8 cellular contexts compared by ENCODE assay signal in the genomic region with DNA sequence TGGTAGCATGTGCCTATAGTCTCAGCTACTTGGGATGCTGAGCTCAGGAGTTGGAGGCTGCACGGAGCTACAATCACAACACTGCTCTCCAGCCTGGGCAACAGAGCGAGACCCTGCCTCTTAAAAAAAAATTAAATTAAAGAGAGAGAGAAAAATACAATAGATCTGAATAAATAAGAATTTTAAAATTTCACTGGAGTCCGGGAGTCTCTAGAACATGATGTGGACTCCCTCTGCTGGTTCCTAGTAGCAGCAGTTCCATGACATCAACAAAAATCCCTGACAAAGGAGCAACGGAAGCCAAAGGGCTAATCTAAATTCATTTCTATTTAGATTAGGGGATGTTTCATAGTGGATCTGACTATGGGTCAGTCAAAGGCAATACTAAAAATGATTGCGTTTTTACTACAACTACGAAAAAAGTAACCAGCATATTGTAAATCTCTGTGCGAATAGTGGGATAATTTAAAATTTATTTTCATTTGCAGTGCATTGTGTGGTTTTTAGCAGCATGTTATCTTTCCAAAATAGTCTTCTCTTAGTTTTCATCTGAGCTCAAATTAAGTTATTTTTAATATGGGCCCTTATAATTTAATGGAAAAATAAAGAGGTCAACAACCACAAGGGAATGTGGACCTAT. TPM values are rescaled to one million over a fixed set of nuclear protein-coding genes. Genes with fewer than 3 reads are reported as not detected.
DNase-seq lines count a peak whose midpoint lies in the region; ATAC-seq, FAIRE-seq and TF ChIP-seq lines count a peak whose summit lies in the region.

No MANE protein-coding gene starts in this region.

- TF ChIP-seq EP300 in GM12878 (IDR thresholded peaks at IDR 0.05; ENCODE audit: borderline replicate concordance in 1 of 2, control insufficient read depth in 1 of 2, low read depth in 2 of 2, low read length in 2 of 2), result no peak
- no peak for TF ChIP-seq EP300 in HepG2 (IDR thresholded peaks at IDR 0.05; ENCODE audit: low read depth in 2 of 2, low read length in 2 of 2)
- no peak for TF ChIP-seq EP300 in HepG2 (CRISPR knock-in tag; IDR thresholded peaks at IDR 0.05; ENCODE audit: borderline replicate concordance)

- no peaks in the 10 kb centered on the region for H3K9me3 Mint-ChIP-seq in activated CD4-positive, alpha-beta memory T cell treated with anti-CD3 and anti-CD28 coated beads, Interleukin-2, amount 10 ng/mL, durations not matched to agents 7 days and 5 days
- no peaks in the 10 kb centered on the region for H3K9me3 Mint-ChIP-seq in CD4-positive, alpha-beta T cell

- 91% methylated on average over 7 of the region's 7 CpGs for whole genome bisulfite sequencing in GM12878 (ENCODE audit: insufficient coverage, insufficient replicate concordance, low lambda C conversion rate, missing lambda C conversion rate)
- 77% methylated on average over 7 of the region's 7 CpGs for WGBS in HepG2 (ENCODE audit: low lambda C conversion rate)

- RAD21 ChIA-PET in GM12878 (lab: Charles Lee; ENCODE audit: unreplicated experiment), result interaction anchor here (0.7 to 1.4 kb wide), 3 partner anchors 221 to 370 kb away, joined by 3 read pairs; no protein-coding TSS in a partner anchor

- in situ Hi-C loops in KBM-7 (cut with MboI; ENCODE audit: low pct_unique_long_range_greater_than_20kb, low sequenced_read_pairs), result loop anchor here (25.0 kb wide), 1 partner anchor 624 kb away; no protein-coding TSS in a partner anchor
- in situ Hi-C loops in GM12878 (cut with MboI), result no loop called here
- in situ Hi-C loops in HepG2 (cut with HindIII; ENCODE audit: extremely low pct_ligation_motif_present, low pct_unique_long_range_greater_than_20kb), result loop anchor here (25.0 kb wide), 2 partner anchors 224 to 624 kb away; a partner anchor contains a TSS

- H3K4me3 ChIP-seq in GM12878, result no peak overlapping the region
- H3K4me3 ChIP-seq in HepG2 (replicated peaks in 1 of 3; ENCODE audit: insufficient read depth in 1 of 3, low read depth in 2 of 3, low read length in 3 of 3), result no peak overlapping the region
- no peak overlapping the region for H3K4me3 ChIP-seq in vagina

- H3K27me3 ChIP-seq in GM12878 (replicated peaks in 1 of 2; ENCODE audit: control insufficient read depth in 2 of 2, insufficient read depth in 2 of 2, low read length in 1 of 2) (no peaks in the 10 kb centered on the region), HepG2 (ENCODE audit: control insufficient read depth in 1 of 2, insufficient read depth in 2 of 2, low read length in 2 of 2) (no peaks in the 10 kb centered on the region), vagina (no peaks in the 10 kb centered on the region)
- H3K27me3 ChIP-seq in CD4-positive, alpha-beta T cell (ENCODE audit: control insufficient read depth, insufficient read depth, low read length), result no peaks in the 10 kb centered on the region

- intact Hi-C loops in GM12878 (cut with micrococcal nuclease; ENCODE audit: unreplicated experiment) (loop anchor here (10.0 kb wide), 1 partner anchor 616 kb away; no protein-coding TSS in a partner anchor), HepG2 (cut with micrococcal nuclease; ENCODE audit: unreplicated experiment) (loop anchor here (5.0 to 10.0 kb wide), 2 partner anchors 269 to 326 kb away; a partner anchor contains a TSS), vagina (cut with DNase I) (no loop called here)
- intact Hi-C loops in CD4-positive, alpha-beta T cell (cut with DNase I, micrococcal nuclease), result no loop called here

- POLR2A ChIA-PET in GM12878 (lab: Charles Lee) (interaction anchor here (1.4 kb wide), 1 partner anchor 19 kb away, joined by 3 read pairs; no protein-coding TSS in a partner anchor), HepG2 (lab: Yijun Ruan, JAX) (no interaction called here)
- POLR2A ChIA-PET in activated CD4-positive, alpha-beta memory T cell treated with anti-CD3 and anti-CD28 coated beads, Interleukin-2, amount 10 ng/mL, durations not matched to agents 7 days and 5 days (lab: Charles Lee), result no interaction called here
- POLR2A ChIA-PET in CD4-positive, alpha-beta T cell (lab: Charles Lee), result no interaction called here

- no peaks in the 10 kb centered on the region; the same call in 1 of the 2 replicates for H3K4me1 ChIP-seq in GM12878 (ENCODE audit: control insufficient read depth, insufficient read depth, low read length)
- H3K4me1 ChIP-seq in HepG2 (ENCODE audit: insufficient read depth, low read length), result peaks cover 8% of the 10 kb centered on the region
- H3K4me1 ChIP-seq in vagina, result peaks cover 4% of the 10 kb centered on the region

- H3K27me3 Mint-ChIP-seq in activated CD4-positive, alpha-beta memory T cell treated with anti-CD3 and anti-CD28 coated beads, Interleukin-2, amount 10 ng/mL, durations not matched to agents 7 days and 5 days, result no peaks in the 10 kb centered on the region
- no peaks in the 10 kb centered on the region for H3K27me3 Mint-ChIP-seq in CD4-positive, alpha-beta T cell

- peaks cover 26% of the 10 kb centered on the region for H3K4me1 Mint-ChIP-seq in activated CD4-positive, alpha-beta memory T cell treated with anti-CD3 and anti-CD28 coated beads, Interleukin-2, amount 10 ng/mL, durations not matched to agents 7 days and 5 days
- peaks cover 54% of the 10 kb centered on the region for H3K4me1 Mint-ChIP-seq in CD4-positive, alpha-beta T cell (ENCODE audit: low read depth)

- H3K4me2 ChIP-seq in GM12878 (ENCODE audit: control insufficient read depth, insufficient read depth), result no peak overlapping the region
- no peak overlapping the region for H3K4me2 ChIP-seq in HepG2 (ENCODE audit: low read depth, low read length)

- no peaks in the 10 kb centered on the region for H4K20me1 ChIP-seq in GM12878 (ENCODE audit: control insufficient read depth, insufficient read depth)
- H4K20me1 ChIP-seq in HepG2 (ENCODE audit: insufficient read depth, low read length), result no peaks in the 10 kb centered on the region; the same call in 1 of the 2 replicates

- peak; percentile 54 for TF ChIP-seq RAD21 in GM12878 (IDR thresholded peaks at IDR 0.05; ENCODE audit: insufficient read depth, low read depth, low read length)
- TF ChIP-seq RAD21 in HepG2 (CRISPR knock-in tag; IDR thresholded peaks at IDR 0.05), result no peak

- TF ChIP-seq CTCF in GM12878 (IDR thresholded peaks at IDR 0.05 in 2 of 3, conservative IDR thresholded peaks at IDR 0.05 in 1 of 3; ENCODE audit: control insufficient read depth in 2 of 3, extremely low read depth in 1 of 3, insufficient read depth in 1 of 3, low read depth in 3 of 3, low read length in 3 of 3) (peak; percentile 30 to 37 (median 31); a peak in 3 of 6 replicates), HepG2 (CRISPR knock-in tag; IDR thresholded peaks at IDR 0.05) (peak; percentile 54), vagina (IDR thresholded peaks at IDR 0.05) (no peak)
- TF ChIP-seq CTCF in CD4-positive, alpha-beta T cell (IDR thresholded peaks at IDR 0.05), result no peak

- H2AFZ ChIP-seq in GM12878 (ENCODE audit: control insufficient read depth, low read depth, low read length), result no peak overlapping the region
- no peak overlapping the region for H2AFZ ChIP-seq in HepG2 (ENCODE audit: low read length)

- H3K4me3 Mint-ChIP-seq in activated CD4-positive, alpha-beta memory T cell treated with anti-CD3 and anti-CD28 coated beads, Interleukin-2, amount 10 ng/mL, durations not matched to agents 7 days and 5 days, result no peak overlapping the region
- H3K4me3 Mint-ChIP-seq in CD4-positive, alpha-beta T cell, result no peak overlapping the region

- DNase-seq in COLO829 (ENCODE audit: low spot score) (peak; percentile 41), KBM-7 (peak; percentile 37), GM12878 (ENCODE audit: low read depth, low spot score) (no peak), HepG2 (ENCODE audit: low spot score) (peak; percentile 44), NCI-H345 (lab: John Stamatoyannopoulos, UW) (no peak), vagina (ENCODE audit: extremely low spot score in 2 of 2) (no peak)
- DNase-seq in activated CD4-positive, alpha-beta memory T cell treated with anti-CD3 and anti-CD28 coated beads, Interleukin-2, amount 10 ng/mL, durations not matched to agents 7 days and 5 days, result no peak
- no peak for DNase-seq in CD4-positive, alpha-beta T cell

- H3K9me3 ChIP-seq in GM12878 (replicated peaks; ENCODE audit: control insufficient read depth, insufficient read depth, low read length) (no peaks in the 10 kb centered on the region), HepG2 (ENCODE audit: low read length) (no peaks in the 10 kb centered on the region), vagina (no peaks in the 10 kb centered on the region)
- H3K9me3 ChIP-seq in CD4-positive, alpha-beta T cell (ENCODE audit: control insufficient read depth, low read length), result no peaks in the 10 kb centered on the region

- no peak overlapping the region for H3K9ac ChIP-seq in GM12878 (ENCODE audit: control insufficient read depth, insufficient read depth, low read length)
- no peak overlapping the region for H3K9ac ChIP-seq in HepG2 (ENCODE audit: insufficient read depth, low read depth, low read length)

- CTCF ChIA-PET in GM12878 (lab: Yijun Ruan, JAX) (interaction anchor here (0.6 to 1.8 kb wide), 5 partner anchors 11 to 617 kb away, joined by 3 to 12 read pairs (median 3); no protein-coding TSS in a partner anchor), HepG2 (lab: Yijun Ruan, JAX; ENCODE audit: low intra/inter-chr PET ratio, low total read pairs) (interaction anchor here (1.4 to 1.7 kb wide), 2 partner anchors 81 to 268 kb away, joined by 4 to 5 read pairs; no protein-coding TSS in a partner anchor)
- CTCF ChIA-PET in activated CD4-positive, alpha-beta memory T cell treated with anti-CD3 and anti-CD28 coated beads, Interleukin-2, amount 10 ng/mL, durations not matched to agents 7 days and 5 days (lab: Charles Lee), result interaction anchor here (1.0 to 1.5 kb wide), 2 partner anchors 82 to 331 kb away, joined by 3 to 4 read pairs; a partner anchor contains a TSS
- CTCF ChIA-PET in CD4-positive, alpha-beta T cell (lab: Charles Lee), result interaction anchor here (1.1 to 1.5 kb wide), 2 partner anchors 20 to 82 kb away, joined by 4 read pairs; no protein-coding TSS in a partner anchor

- FAIRE-seq in GM12878 (lab: Jason Lieb, UNC), result no peak
- no peak for FAIRE-seq in HepG2 (lab: Jason Lieb, UNC)

- SMC1A ChIA-PET in GM12878 (lab: Charles Lee; ENCODE audit: uncharacterized antibody, unreplicated experiment), result interaction anchor here (0.8 to 1.3 kb wide), 6 partner anchors 9 to 627 kb away, joined by 3 to 4 read pairs (median 3); no protein-coding TSS in a partner anchor

- ATAC-seq in GM12878 (no peak), HepG2 (no peak; the same call in 2 of the 3 replicates)
- no peak for ATAC-seq in CD4-positive, alpha-beta T cell (ENCODE audit: poor library complexity)

- TF ChIP-seq POLR2A in GM12878 (IDR thresholded peaks at IDR 0.05; ENCODE audit: low read depth, low read length) (no peak), HepG2 (IDR thresholded peaks at IDR 0.05; ENCODE audit: insufficient read depth in 1 of 2, low read depth in 2 of 2, low read length in 2 of 2) (no peak), vagina (IDR thresholded peaks at IDR 0.05) (no peak)

- H3K27ac ChIP-seq in GM12878 (ENCODE audit: control insufficient read depth, insufficient read depth) (no peak overlapping the region), HepG2 (ENCODE audit: extremely low read length, insufficient read depth, low read length) (no peak overlapping the region), vagina (no peak overlapping the region)
- H3K27ac ChIP-seq in CD4-positive, alpha-beta T cell (ENCODE audit: low read depth, low read length), result no peak overlapping the region

- peaks cover 0 to 3% of the 10 kb centered on the region in 2 experiments; a peak in 1 of 4 replicates for H3K36me3 ChIP-seq in GM12878 (ENCODE audit: control insufficient read depth in 2 of 2, insufficient read depth in 2 of 2, low read length in 1 of 2)
- H3K36me3 ChIP-seq in HepG2 (replicated peaks in 1 of 2; ENCODE audit: control insufficient read depth in 1 of 2, insufficient read depth in 2 of 2, low read length in 2 of 2), result peaks cover 3 to 9% of the 10 kb centered on the region in 2 experiments; a peak in 3 of 5 replicates
- H3K36me3 ChIP-seq in vagina, result peaks cover 0 to 4% of the 10 kb centered on the region in 2 donors

- peaks cover 6% of the 10 kb centered on the region for H3K79me2 ChIP-seq in GM12878 (ENCODE audit: control insufficient read depth, insufficient read depth, low read length)
- H3K79me2 ChIP-seq in HepG2 (ENCODE audit: insufficient read depth, low read length), result peaks cover 29% of the 10 kb centered on the region

- no peak overlapping the region for H3K27ac Mint-ChIP-seq in activated CD4-positive, alpha-beta memory T cell treated with anti-CD3 and anti-CD28 coated beads, Interleukin-2, amount 10 ng/mL, durations not matched to agents 7 days and 5 days
- no peak overlapping the region for H3K27ac Mint-ChIP-seq in CD4-positive, alpha-beta T cell

- BruUV-seq in GM12878 (replicated peaks; lab: Mats Ljungman, UMichigan) (no TSS peak), HepG2 (replicated peaks; lab: Mats Ljungman, UMichigan) (no TSS peak)

- H3K36me3 Mint-ChIP-seq in activated CD4-positive, alpha-beta memory T cell treated with anti-CD3 and anti-CD28 coated beads, Interleukin-2, amount 10 ng/mL, durations not matched to agents 7 days and 5 days (ENCODE audit: low read depth), result peaks cover 30% of the 10 kb centered on the region
- H3K36me3 Mint-ChIP-seq in CD4-positive, alpha-beta T cell (ENCODE audit: low read depth), result peaks cover 72% of the 10 kb centered on the region

RNA-seq across cellular contexts. Expression of a gene that starts 6.7 kb away (rescaled TPM):
- total RNA-seq in GM12878 (2013; cell fraction: nucleolus; rRNA removed), result 9.5 and 11.1 TPM in 2 replicates
- total RNA-seq in GM12878 (2014; rRNA removed) (19.9 and 24.2 TPM in 2 replicates), GM12878 (2014; rRNA removed; fragmentation: Illumina TruSeq; extraction: Trizol) (27.3 and 29.7 TPM in 2 replicates), GM12878 (2021) (31.1 and 31.7 TPM in 2 replicates), HepG2 (2016; rRNA removed; fragmentation: Illumina TruSeq; extraction: Trizol) (28.6 and 42.0 TPM in 2 replicates), vagina (19.9 TPM)
- 12.8 TPM for polyA plus RNA-seq in GM12878 (2011; ENCODE audit: low read depth)
- polyA plus RNA-seq in GM12878 (2011; rRNA removed) (42.1 and 56.6 TPM in 2 replicates), GM12878 (2014; fragmentation: Illumina TruSeq; extraction: Trizol) (33.3 and 37.2 TPM in 2 replicates), GM12878 (2014; fragmentation: Nextera tagmentation; extraction: Ambion mirVana) (10 to 100 TPM; 61.2 to 66.5 TPM), GM12878 (2014; rRNA removed) (17.3 and 18.9 TPM in 2 replicates), GM12878 (2016; fragmentation: Nextera tagmentation; extraction: Ambion mirVana) (10 to 100 TPM; 48.5 to 53.1 TPM), HepG2 (2011; rRNA removed) (9.4 and 13.6 TPM in 2 replicates)
- 13.4 and 15.4 TPM in 2 replicates for polyA plus RNA-seq in GM12878 (2011; cell fraction: cytosol; rRNA removed)
- 7.3 and 8.5 TPM in 2 replicates for polyA plus RNA-seq in GM12878 (2011; cell fraction: nucleus; rRNA removed)
- polyA plus RNA-seq in GM12878 (2012), result 14.0 and 16.5 TPM in 2 replicates
- 13.0 and 30.0 TPM in 2 replicates for polyA minus RNA-seq in GM12878 (2011; rRNA and poly(A)+ RNA removed)
- 4.9 and 6.0 TPM in 2 replicates for polyA minus RNA-seq in GM12878 (2011; cell fraction: cytosol; rRNA and poly(A)+ RNA removed)
- polyA minus RNA-seq in GM12878 (2011; cell fraction: nucleus; rRNA and poly(A)+ RNA removed), result 1.3 and 5.8 TPM in 2 replicates
- total RNA-seq in HepG2 (2016; cell fraction: cytosol; rRNA removed; fragmentation: Illumina TruSeq; extraction: Trizol; ENCODE audit: low read depth), result 5.6 and 7.9 TPM in 2 replicates
- 27.9 and 47.6 TPM in 2 replicates for total RNA-seq in HepG2 (2016; cell fraction: insoluble cytoplasmic fraction; rRNA removed; fragmentation: Illumina TruSeq; extraction: Trizol)
- total RNA-seq in HepG2 (2016; cell fraction: membrane; rRNA removed; fragmentation: Illumina TruSeq; extraction: Trizol), result 14.2 and 16.6 TPM in 2 replicates
- total RNA-seq in HepG2 (2016; cell fraction: nucleus; rRNA removed; fragmentation: Illumina TruSeq; extraction: Trizol), result 10.3 and 11.5 TPM in 2 replicates
- 5.2 and 7.7 TPM in 2 replicates for polyA plus RNA-seq in HepG2 (2011; cell fraction: cytosol; rRNA removed)
- polyA plus RNA-seq in HepG2 (2011; cell fraction: nucleus; rRNA removed), result 1.6 and 1.7 TPM in 2 replicates
- 9.3 and 10.7 TPM in 2 replicates for polyA plus RNA-seq in HepG2 (2012)
- polyA plus RNA-seq in HepG2 (2016; cell fraction: cytosol; fragmentation: Illumina TruSeq; extraction: Trizol; ENCODE audit: low read depth), result 5.3 and 8.1 TPM in 2 replicates
- 47.7 and 48.3 TPM in 2 replicates for polyA plus RNA-seq in HepG2 (2016; cell fraction: insoluble cytoplasmic fraction; fragmentation: Illumina TruSeq; extraction: Trizol; ENCODE audit: low read depth)
- polyA plus RNA-seq in HepG2 (2016; cell fraction: membrane; fragmentation: Illumina TruSeq; extraction: Trizol; ENCODE audit: low read depth), result 10.6 and 11.9 TPM in 2 replicates
- polyA plus RNA-seq in HepG2 (2016; cell fraction: nucleus; fragmentation: Illumina TruSeq; extraction: Trizol; ENCODE audit: insufficient read depth, low read depth), result 16.8 and 18.8 TPM in 2 replicates
- polyA minus RNA-seq in HepG2 (2011; rRNA and poly(A)+ RNA removed; ENCODE audit: low replicate concordance), result 9.8 and 17.0 TPM in 2 replicates
- polyA minus RNA-seq in HepG2 (2011; cell fraction: cytosol; rRNA and poly(A)+ RNA removed), result 7.9 and 9.6 TPM in 2 replicates
- 6.8 and 7.8 TPM in 2 replicates for polyA minus RNA-seq in HepG2 (2011; cell fraction: nucleus; rRNA and poly(A)+ RNA removed)
- total RNA-seq in activated CD4-positive, alpha-beta memory T cell treated with anti-CD3 and anti-CD28 coated beads, Interleukin-2, amount 10 ng/mL, durations not matched to agents 7 days and 5 days, result 10 to 100 TPM; 36.1 to 38.1 TPM
- total RNA-seq in CD4-positive, alpha-beta T cell, result 1 to 10 TPM; 7.8 to 9.1 TPM

RNA-seq across cellular contexts. Expression of a gene that starts 39.4 kb away (rescaled TPM):
- total RNA-seq in GM12878 (2013; cell fraction: nucleolus; rRNA removed), result 2.5 and 2.8 TPM in 2 replicates
- total RNA-seq in GM12878 (2014; rRNA removed) (2.7 and 2.8 TPM in 2 replicates), GM12878 (2014; rRNA removed; fragmentation: Illumina TruSeq; extraction: Trizol) (3.5 and 3.7 TPM in 2 replicates), GM12878 (2021) (3.6 and 4.0 TPM in 2 replicates), HepG2 (2016; rRNA removed; fragmentation: Illumina TruSeq; extraction: Trizol) (12.4 and 18.9 TPM in 2 replicates), vagina (7.9 TPM)
- 3.6 TPM for polyA plus RNA-seq in GM12878 (2011; ENCODE audit: low read depth)
- polyA plus RNA-seq in GM12878 (2011; rRNA removed) (0.73 and 0.84 TPM in 2 replicates), GM12878 (2014; fragmentation: Illumina TruSeq; extraction: Trizol) (3.5 and 3.9 TPM in 2 replicates), GM12878 (2014; fragmentation: Nextera tagmentation; extraction: Ambion mirVana) (under 1 TPM; 0.55 to 0.72 TPM), GM12878 (2014; rRNA removed) (2.1 and 2.9 TPM in 2 replicates), GM12878 (2016; fragmentation: Nextera tagmentation; extraction: Ambion mirVana) (under 1 TPM; 0.53 to 0.71 TPM), HepG2 (2011; rRNA removed) (4.4 TPM in 2 replicates)
- polyA plus RNA-seq in GM12878 (2011; cell fraction: cytosol; rRNA removed), result 0.55 and 0.70 TPM in 2 replicates
- polyA plus RNA-seq in GM12878 (2011; cell fraction: nucleus; rRNA removed), result 0.76 and 1.0 TPM in 2 replicates
- polyA plus RNA-seq in GM12878 (2012), result 3.4 and 3.9 TPM in 2 replicates
- polyA minus RNA-seq in GM12878 (2011; rRNA and poly(A)+ RNA removed), result 1.3 and 2.0 TPM in 2 replicates
- 0.62 and 1.7 TPM in 2 replicates for polyA minus RNA-seq in GM12878 (2011; cell fraction: cytosol; rRNA and poly(A)+ RNA removed)
- 0.48 and 0.86 TPM in 2 replicates for polyA minus RNA-seq in GM12878 (2011; cell fraction: nucleus; rRNA and poly(A)+ RNA removed)
- 1.1 and 1.5 TPM in 2 replicates for total RNA-seq in HepG2 (2016; cell fraction: cytosol; rRNA removed; fragmentation: Illumina TruSeq; extraction: Trizol; ENCODE audit: low read depth)
- 12.6 and 18.4 TPM in 2 replicates for total RNA-seq in HepG2 (2016; cell fraction: insoluble cytoplasmic fraction; rRNA removed; fragmentation: Illumina TruSeq; extraction: Trizol)
- 5.4 and 5.7 TPM in 2 replicates for total RNA-seq in HepG2 (2016; cell fraction: membrane; rRNA removed; fragmentation: Illumina TruSeq; extraction: Trizol)
- total RNA-seq in HepG2 (2016; cell fraction: nucleus; rRNA removed; fragmentation: Illumina TruSeq; extraction: Trizol), result 10.8 and 11.5 TPM in 2 replicates
- polyA plus RNA-seq in HepG2 (2011; cell fraction: cytosol; rRNA removed), result 4.3 and 5.1 TPM in 2 replicates
- polyA plus RNA-seq in HepG2 (2011; cell fraction: nucleus; rRNA removed), result 4.9 and 6.3 TPM in 2 replicates
- polyA plus RNA-seq in HepG2 (2012), result 6.1 and 6.8 TPM in 2 replicates
- 0.32 and 0.33 TPM in 2 replicates for polyA plus RNA-seq in HepG2 (2016; cell fraction: cytosol; fragmentation: Illumina TruSeq; extraction: Trizol; ENCODE audit: low read depth)
- polyA plus RNA-seq in HepG2 (2016; cell fraction: insoluble cytoplasmic fraction; fragmentation: Illumina TruSeq; extraction: Trizol; ENCODE audit: low read depth), result 11.2 and 11.4 TPM in 2 replicates
- polyA plus RNA-seq in HepG2 (2016; cell fraction: membrane; fragmentation: Illumina TruSeq; extraction: Trizol; ENCODE audit: low read depth), result 1.5 TPM in 2 replicates
- polyA plus RNA-seq in HepG2 (2016; cell fraction: nucleus; fragmentation: Illumina TruSeq; extraction: Trizol; ENCODE audit: insufficient read depth, low read depth), result 7.7 and 8.6 TPM in 2 replicates
- 5.0 and 13.7 TPM in 2 replicates for polyA minus RNA-seq in HepG2 (2011; rRNA and poly(A)+ RNA removed; ENCODE audit: low replicate concordance)
- 8.2 and 8.9 TPM in 2 replicates for polyA minus RNA-seq in HepG2 (2011; cell fraction: cytosol; rRNA and poly(A)+ RNA removed)
- polyA minus RNA-seq in HepG2 (2011; cell fraction: nucleus; rRNA and poly(A)+ RNA removed), result 11.2 and 12.4 TPM in 2 replicates
- total RNA-seq in activated CD4-positive, alpha-beta memory T cell treated with anti-CD3 and anti-CD28 coated beads, Interleukin-2, amount 10 ng/mL, durations not matched to agents 7 days and 5 days, result 1 to 10 TPM; 8.2 to 8.4 TPM
- total RNA-seq in CD4-positive, alpha-beta T cell, result 1 to 10 TPM; 5.2 to 5.8 TPM

Comparison
In these comparisons a context has a peak if more than half of its experiments do, and no peak if none do; other contexts are left out.
1. DNase-seq: peak in COLO829 (single experiment), KBM-7 (single experiment) and HepG2 (single experiment); none in GM12878 (single experiment), activated CD4-positive, alpha-beta memory T cell treated with anti-CD3 and anti-CD28 coated beads, Interleukin-2, amount 10 ng/mL, durations not matched to agents 7 days and 5 days (single experiment), NCI-H345 (single experiment), CD4-positive, alpha-beta T cell (0 of 10) and vagina (0 of 2).
2. CTCF ChIP-seq: peak in GM12878 (3 of 3) and HepG2 (single experiment); none in CD4-positive, alpha-beta T cell (single experiment) and vagina (0 of 3).
3. intact Hi-C loops: an anchor here in GM12878 (10.0 kb wide) and HepG2 (5.0 to 10.0 kb wide); none called in CD4-positive, alpha-beta T cell and vagina.